In the genomic region with DNA sequence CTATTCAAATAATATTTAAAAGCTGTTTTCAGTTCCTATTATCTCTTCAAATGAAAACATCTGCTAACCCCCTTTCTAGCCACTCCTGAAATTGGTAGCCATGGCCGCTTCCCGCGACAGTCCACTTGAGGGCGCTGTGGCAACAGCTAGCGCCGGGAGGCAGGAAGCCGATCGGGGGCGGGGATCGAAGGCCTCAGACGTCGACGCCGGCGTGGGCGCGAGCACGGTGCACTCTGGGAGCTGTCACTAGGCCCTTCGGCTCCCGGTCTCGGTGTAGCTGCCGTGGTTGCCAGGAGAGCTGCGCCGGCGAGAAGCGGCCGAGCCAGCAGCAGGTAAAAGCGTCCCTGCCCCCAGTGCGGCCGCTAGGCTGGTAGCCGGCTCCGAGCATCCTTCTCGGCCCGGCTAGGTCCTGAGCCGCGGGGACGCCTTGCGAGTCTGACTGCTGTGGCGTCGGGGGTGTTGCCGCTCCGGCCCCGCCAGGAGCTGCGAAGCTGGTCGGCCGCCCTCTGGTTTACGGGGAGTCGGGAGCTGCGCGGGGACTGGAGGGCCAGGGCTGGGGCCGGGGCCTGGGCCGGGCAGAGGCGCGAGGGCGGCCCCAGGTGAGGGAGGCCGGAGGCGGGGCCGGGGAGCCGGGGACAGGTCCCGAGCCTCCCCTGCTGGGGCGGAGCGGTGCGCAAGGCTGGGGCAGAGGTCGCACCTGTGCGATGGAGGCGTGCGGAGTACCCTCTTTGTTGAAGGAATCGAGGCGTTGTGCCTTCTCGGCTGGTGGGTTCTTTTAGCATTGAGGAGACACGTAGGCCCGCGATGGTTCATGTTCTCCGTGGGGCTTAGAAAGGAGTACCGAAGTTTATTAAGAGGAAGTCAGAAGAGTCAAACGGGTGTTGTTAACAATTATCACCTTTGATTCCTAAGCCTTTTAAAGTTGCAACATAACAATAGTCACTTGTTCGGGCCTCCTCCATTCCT, we compare ENCODE assay signal across 8 cellular contexts. TPM values are rescaled to one million over a fixed set of nuclear protein-coding genes. Genes with fewer than 3 reads are reported as not detected.
DNase-seq lines count a peak whose midpoint lies in the region; ATAC-seq, FAIRE-seq and TF ChIP-seq lines count a peak whose summit lies in the region.

A gene with protein sequence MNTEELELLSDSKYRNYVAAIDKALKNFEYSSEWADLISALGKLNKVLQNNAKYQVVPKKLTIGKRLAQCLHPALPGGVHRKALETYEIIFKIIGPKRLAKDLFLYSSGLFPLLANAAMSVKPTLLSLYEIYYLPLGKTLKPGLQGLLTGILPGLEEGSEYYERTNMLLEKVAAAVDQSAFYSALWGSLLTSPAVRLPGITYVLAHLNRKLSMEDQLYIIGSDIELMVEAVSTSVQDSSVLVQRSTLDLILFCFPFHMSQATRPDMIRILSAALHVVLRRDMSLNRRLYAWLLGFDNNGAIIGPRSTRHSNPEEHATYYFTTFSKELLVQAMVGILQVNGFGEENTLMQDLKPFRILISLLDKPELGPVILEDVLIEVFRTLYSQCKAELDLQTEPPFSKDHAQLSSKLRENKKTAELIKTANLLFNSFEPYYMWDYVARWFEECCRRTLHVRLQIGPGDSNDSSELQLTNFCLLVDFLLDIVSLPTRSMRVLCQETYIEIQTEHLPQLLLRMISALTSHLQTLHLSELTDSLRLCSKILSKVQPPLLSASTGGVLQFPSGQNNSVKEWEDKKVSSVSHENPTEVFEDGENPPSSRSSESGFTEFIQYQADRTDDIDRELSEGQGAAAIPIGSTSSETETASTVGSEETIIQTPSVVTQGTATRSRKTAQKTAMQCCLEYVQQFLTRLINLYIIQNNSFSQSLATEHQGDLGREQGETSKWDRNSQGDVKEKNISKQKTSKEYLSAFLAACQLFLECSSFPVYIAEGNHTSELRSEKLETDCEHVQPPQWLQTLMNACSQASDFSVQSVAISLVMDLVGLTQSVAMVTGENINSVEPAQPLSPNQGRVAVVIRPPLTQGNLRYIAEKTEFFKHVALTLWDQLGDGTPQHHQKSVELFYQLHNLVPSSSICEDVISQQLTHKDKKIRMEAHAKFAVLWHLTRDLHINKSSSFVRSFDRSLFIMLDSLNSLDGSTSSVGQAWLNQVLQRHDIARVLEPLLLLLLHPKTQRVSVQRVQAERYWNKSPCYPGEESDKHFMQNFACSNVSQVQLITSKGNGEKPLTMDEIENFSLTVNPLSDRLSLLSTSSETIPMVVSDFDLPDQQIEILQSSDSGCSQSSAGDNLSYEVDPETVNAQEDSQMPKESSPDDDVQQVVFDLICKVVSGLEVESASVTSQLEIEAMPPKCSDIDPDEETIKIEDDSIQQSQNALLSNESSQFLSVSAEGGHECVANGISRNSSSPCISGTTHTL (N-terminal part only) (plus strand): TSS at position 224 of the 966 bp plus-strand sequence. CDS start 29,307 bp downstream, outside the sequence.

- FAIRE-seq in astrocyte (lab: Jason Lieb, UNC), result no peak

- peak within 1 kb of the TSS; percentile 89 for H3K4me3 Mint-ChIP-seq in T-helper 2 cell treated with Interferon-gamma antibody and Interleukin-4, amounts not matched to agents 5 μg/mL and 100 μg/mL, for 36 hours
- H3K4me3 Mint-ChIP-seq in astrocyte (ENCODE audit: unreplicated experiment), result peak within 1 kb of the TSS; percentile 95

- H3K27me3 ChIP-seq in astrocyte (ENCODE audit: insufficient read depth, low read length) (no peaks in the 10 kb centered on the region), right cardiac atrium (ENCODE audit: control insufficient read depth, insufficient read depth) (no peaks in the 10 kb centered on the region), vagina (no peaks in the 10 kb centered on the region)

- no peaks in the 10 kb centered on the region for H3K27me3 Mint-ChIP-seq in T-helper 2 cell treated with Interferon-gamma antibody and Interleukin-4, amounts not matched to agents 5 μg/mL and 100 μg/mL, for 36 hours (ENCODE audit: low read depth)
- H3K27me3 Mint-ChIP-seq in astrocyte (ENCODE audit: low read depth, unreplicated experiment), result no peaks in the 10 kb centered on the region

- peak; percentile 91 for TF ChIP-seq CTCF in astrocyte (IDR thresholded peaks at IDR 0.05; ENCODE audit: insufficient read depth, low read depth, low read length)
- TF ChIP-seq CTCF in vagina (IDR thresholded peaks at IDR 0.05), result peak; percentile 79 to 98 (median 91)

- peaks cover 36% of the 10 kb centered on the region for H3K79me2 ChIP-seq in astrocyte (ENCODE audit: insufficient read depth, low read length)

- peaks cover 4% of the 10 kb centered on the region for H3K4me1 ChIP-seq in astrocyte (ENCODE audit: insufficient read depth, low read length)
- H3K4me1 ChIP-seq in right cardiac atrium (ENCODE audit: control insufficient read depth, insufficient read depth, low read length), result peaks cover 2% of the 10 kb centered on the region
- H3K4me1 ChIP-seq in vagina, result peaks cover 45% of the 10 kb centered on the region

- H3K27ac ChIP-seq in astrocyte (ENCODE audit: low read depth, low read length) (peak within 1 kb of the TSS; percentile 77), right cardiac atrium (ENCODE audit: low read length) (peak within 1 kb of the TSS; percentile 75), vagina (peak within 1 kb of the TSS; percentile 90)

- peak within 1 kb of the TSS; percentile 89 for H3K9ac ChIP-seq in astrocyte (ENCODE audit: low read length)

- H3K27ac Mint-ChIP-seq in T-helper 2 cell treated with Interferon-gamma antibody and Interleukin-4, amounts not matched to agents 5 μg/mL and 100 μg/mL, for 36 hours, result peak within 1 kb of the TSS; percentile 75
- H3K27ac Mint-ChIP-seq in astrocyte (ENCODE audit: unreplicated experiment), result peak within 1 kb of the TSS; percentile 81

- peaks cover 35% of the 10 kb centered on the region for H3K4me1 Mint-ChIP-seq in T-helper 2 cell treated with Interferon-gamma antibody and Interleukin-4, amounts not matched to agents 5 μg/mL and 100 μg/mL, for 36 hours (ENCODE audit: low read depth)
- H3K4me1 Mint-ChIP-seq in astrocyte (ENCODE audit: low read depth, unreplicated experiment), result peaks cover 8% of the 10 kb centered on the region

- H3K36me3 ChIP-seq in astrocyte (ENCODE audit: insufficient read depth, low read length) (no peaks in the 10 kb centered on the region), vagina (no peaks in the 10 kb centered on the region)

- DNase-seq in NCI-H1930 (lab: John Stamatoyannopoulos, UW) (peak; percentile 87 to 93), astrocyte (ENCODE audit: low read depth) (peak; percentile 81), right cardiac atrium (peak; percentile 97 to 99 (median 98)), putamen (ENCODE audit: low spot score) (peak; percentile 93), vagina (ENCODE audit: extremely low spot score in 2 of 2) (peak in 1 of 2 donors; percentile 91)
- DNase-seq in T-helper 2 cell treated with Interferon-gamma antibody and Interleukin-4, amounts not matched to agents 5 μg/mL and 100 μg/mL, for 36 hours (ENCODE audit: low spot score), result peak; percentile 97

- intact Hi-C loops in right cardiac atrium (cut with DNase I) (loop anchor here in 2 of 4 donors (5.0 to 10.0 kb wide), 3 partner anchors 150 to 447 kb away; a partner anchor contains a TSS), vagina (cut with DNase I) (loop anchor here (5.0 kb wide), 1 partner anchor 140 kb away; no protein-coding TSS in a partner anchor)

- peak; percentile 81 for TF ChIP-seq POLR2A in GM18505 (IDR thresholded peaks at IDR 0.05; ENCODE audit: borderline replicate concordance, extremely low read depth, insufficient read depth, insufficient read length)
- TF ChIP-seq POLR2A in vagina (IDR thresholded peaks at IDR 0.05), result peak in 1 of 2 donors; percentile 37

- peak; percentile 82 for ATAC-seq in GM18505 (IDR thresholded peaks at IDR 0.05; ENCODE audit: unreplicated experiment)
- peak; percentile 77 for ATAC-seq in HG02973 (IDR thresholded peaks at IDR 0.05; ENCODE audit: unreplicated experiment)
- ATAC-seq in right cardiac atrium, result peak; percentile 97 to 98

- peak within 1 kb of the TSS; percentile 91 for H3K4me2 ChIP-seq in astrocyte (ENCODE audit: low read length)

- no peaks in the 10 kb centered on the region for H3K9me3 ChIP-seq in astrocyte (ENCODE audit: insufficient read depth, low read depth, low read length)
- no peaks in the 10 kb centered on the region for H3K9me3 ChIP-seq in right cardiac atrium (ENCODE audit: control insufficient read depth, low read length)
- H3K9me3 ChIP-seq in vagina, result no peaks in the 10 kb centered on the region

- H2AFZ ChIP-seq in astrocyte (ENCODE audit: low read depth, low read length), result peak within 1 kb of the TSS; percentile 88

- no peaks in the 10 kb centered on the region for H4K20me1 ChIP-seq in astrocyte (ENCODE audit: insufficient read depth, low read length)

- peak within 1 kb of the TSS; percentile 95 for H3K4me3 ChIP-seq in astrocyte (ENCODE audit: insufficient read depth, low read depth, low read length)
- peak within 1 kb of the TSS; percentile 81 for H3K4me3 ChIP-seq in right cardiac atrium (ENCODE audit: low read length)
- H3K4me3 ChIP-seq in vagina, result peak within 1 kb of the TSS; percentile 86 to 90

- WGBS in right cardiac atrium, result under 1% methylated on average over 77 of the region's 77 CpGs

- no peaks in the 10 kb centered on the region for H3K9me3 Mint-ChIP-seq in T-helper 2 cell treated with Interferon-gamma antibody and Interleukin-4, amounts not matched to agents 5 μg/mL and 100 μg/mL, for 36 hours
- no peaks in the 10 kb centered on the region for H3K9me3 Mint-ChIP-seq in astrocyte (ENCODE audit: unreplicated experiment)

- H3K36me3 Mint-ChIP-seq in T-helper 2 cell treated with Interferon-gamma antibody and Interleukin-4, amounts not matched to agents 5 μg/mL and 100 μg/mL, for 36 hours (ENCODE audit: low read depth), result peaks cover 2% of the 10 kb centered on the region
- H3K36me3 Mint-ChIP-seq in astrocyte (ENCODE audit: low read depth, unreplicated experiment), result no peaks in the 10 kb centered on the region

RNA-seq across cellular contexts. Expression of the gene that starts here (rescaled TPM):
- total RNA-seq in astrocyte, result 13.0 and 14.2 TPM in 2 replicates
- 10 to 100 TPM; 19.1 to 19.9 (median 19.5) TPM for total RNA-seq in right cardiac atrium
- polyA plus RNA-seq in right cardiac atrium, result 6.5 TPM
- total RNA-seq in vagina, result 33.1 TPM
